In the genomic region with DNA sequence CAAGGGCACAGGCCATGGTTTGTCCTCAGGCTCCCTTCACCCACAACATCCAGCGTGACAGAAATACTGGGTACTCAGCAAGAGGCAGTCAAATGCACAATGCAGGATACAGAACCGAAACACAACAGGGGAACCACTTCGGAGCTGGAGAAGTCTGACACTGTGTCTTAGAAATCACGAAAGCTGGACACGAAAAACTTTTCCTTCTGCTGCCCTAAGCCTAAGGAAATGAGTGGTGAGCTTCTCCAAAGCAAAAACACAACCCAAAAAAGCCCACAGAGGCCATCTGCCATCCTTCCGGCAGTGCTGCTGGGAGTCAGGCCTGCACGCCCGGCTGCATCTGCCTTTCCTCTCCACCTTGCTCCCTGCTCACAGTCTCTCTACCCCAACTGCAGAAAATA, we compare ENCODE assay signal across 16 cellular contexts.
DNase-seq lines count a peak whose midpoint lies in the region; ATAC-seq and TF ChIP-seq lines count a peak whose summit lies in the region.
"Had no signal": no experiment of that assay in that cellular context is flagged by ENCODE, and none has a peak within 500 bp of the region (broad histone marks: within the 10 kb centered on the region; RNA-seq: fewer than 3 reads in every experiment).

No MANE protein-coding gene starts in this region.

- no peaks in the 10 kb centered on the region for H3K27me3 Mint-ChIP-seq in CD8-positive, alpha-beta T cell (ENCODE audit: low read depth)

- no peak overlapping the region for H3K4me3 ChIP-seq in CD8-positive, alpha-beta T cell (ENCODE audit: low read depth, low read length)
- H3K4me3 ChIP-seq in coronary artery = no peak overlapping the region
- H3K4me3 ChIP-seq: K562 had no signal

- no peaks in the 10 kb centered on the region for H3K4me1 ChIP-seq in CD8-positive, alpha-beta T cell (ENCODE audit: insufficient read depth, low read length)
- H3K4me1 ChIP-seq: parathyroid adenoma had no signal

- intact Hi-C loops in CD8-positive, alpha-beta T cell (cut with DNase I, micrococcal nuclease) = no loop called here

- peaks cover under 1% of the 10 kb centered on the region for H3K36me3 ChIP-seq in CD8-positive, alpha-beta T cell (ENCODE audit: insufficient read depth, low read length)

- no peak for ATAC-seq in CD8-positive, alpha-beta T cell
- ATAC-seq in HG02973 (IDR thresholded peaks at IDR 0.05; ENCODE audit: unreplicated experiment) (no peak), HG02938 (IDR thresholded peaks at IDR 0.05; ENCODE audit: unreplicated experiment) (no peak), GM18519 (IDR thresholded peaks at IDR 0.05; ENCODE audit: low FRiP score, unreplicated experiment) (no peak), GM19023 (IDR thresholded peaks at IDR 0.05; ENCODE audit: unreplicated experiment) (no peak)
- ATAC-seq: K562 had no signal

- no peaks in the 10 kb centered on the region for H3K9me3 Mint-ChIP-seq in CD8-positive, alpha-beta T cell

- H3K4me3 Mint-ChIP-seq in CD8-positive, alpha-beta T cell = no peak overlapping the region
- H3K4me3 Mint-ChIP-seq: CD14-positive monocyte had no signal

- DNase-seq in CD8-positive, alpha-beta T cell = peak in 1 of 7 experiments; percentile 41
- peak; percentile 38 for DNase-seq in KBM-7
- peak; percentile 21 for DNase-seq in coronary artery (ENCODE audit: low spot score)
- DNase-seq in occipital lobe (lab: John Stamatoyannopoulos, UW) = peak; percentile 28
- DNase-seq: amniotic stem cell, dermis blood vessel endothelial cell, mesenchymal stem cell, NCI-H748 treated with DMSO at 0.1 percent for 48 hours had no signal

- peaks cover 63% of the 10 kb centered on the region for H3K36me3 Mint-ChIP-seq in CD8-positive, alpha-beta T cell

- no peaks in the 10 kb centered on the region for H3K9me3 ChIP-seq in CD8-positive, alpha-beta T cell (ENCODE audit: low read length)

- in situ Hi-C loops in KBM-7 (cut with MboI; ENCODE audit: low pct_unique_long_range_greater_than_20kb, low sequenced_read_pairs) = no loop called here

- H3K27ac ChIP-seq in CD8-positive, alpha-beta T cell (ENCODE audit: low read depth, low read length) = no peak overlapping the region
- no peak overlapping the region for H3K27ac ChIP-seq in coronary artery
- H3K27ac ChIP-seq: parathyroid adenoma, VCaP had no signal

- H3K4me1 Mint-ChIP-seq in CD8-positive, alpha-beta T cell (ENCODE audit: low read depth) = peaks cover 2% of the 10 kb centered on the region

- peak overlapping the region; percentile 2 for H3K27ac Mint-ChIP-seq in CD8-positive, alpha-beta T cell

- H3K27me3 ChIP-seq in CD8-positive, alpha-beta T cell (ENCODE audit: insufficient read depth, low read length) = no peaks in the 10 kb centered on the region

- TF ChIP-seq CTCF in CD8-positive, alpha-beta T cell (IDR thresholded peaks at IDR 0.05) = no peak
- TF ChIP-seq CTCF in coronary artery (IDR thresholded peaks at IDR 0.05) = no peak

- CTCF ChIA-PET in CD8-positive, alpha-beta T cell (lab: Charles Lee) = no interaction called here

- POLR2A ChIA-PET in CD8-positive, alpha-beta T cell (lab: Charles Lee) = no interaction called here
